Comparison of ENCODE assay signal across 22 cellular contexts in the genomic region with DNA sequence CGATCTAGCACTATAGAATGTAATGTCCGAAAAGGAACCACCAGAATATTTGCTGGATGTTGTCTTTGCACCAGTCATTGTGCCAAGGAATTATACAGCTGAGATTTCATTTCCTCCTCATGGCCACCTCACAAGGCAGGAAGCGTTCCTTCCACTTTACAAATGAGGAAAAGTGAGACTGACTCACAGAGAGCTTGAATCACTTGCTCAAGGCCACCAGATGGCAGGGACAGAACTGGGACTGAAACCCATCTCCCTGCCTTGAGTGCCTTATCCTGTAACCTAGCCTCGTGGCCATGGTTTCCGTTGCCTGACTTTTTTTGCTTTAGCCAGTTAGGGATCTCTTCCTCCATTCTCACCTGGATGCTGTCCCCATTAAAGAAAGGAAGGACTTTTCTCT. TPM values are rescaled to one million over a fixed set of nuclear protein-coding genes. Genes with fewer than 3 reads are reported as not detected.
A peak's percentile ranks its signal among the peaks of the same experiment; 100 is the strongest.
DNase-seq lines count a peak whose midpoint lies in the region; ATAC-seq and TF ChIP-seq lines count a peak whose summit lies in the region.
"Had no signal": no experiment of that assay in that cellular context is flagged by ENCODE, and none has a peak within 500 bp of the region (broad histone marks: within the 10 kb centered on the region; RNA-seq: fewer than 3 reads in every experiment).

No MANE protein-coding gene starts in this region.

- no peaks in the 10 kb centered on the region for H3K4me1 Mint-ChIP-seq in activated CD8-positive, alpha-beta T cell treated with anti-CD3 and anti-CD28 coated beads, Interleukin-2, amount 10 ng/mL, durations not matched to agents 7 days and 5 days (ENCODE audit: low read depth)
- H3K4me1 Mint-ChIP-seq: activated B cell treated with CpG ODN at 0.5 μM for 24 hours; central memory CD8-positive, alpha-beta T cell had no signal

- no peaks in the 10 kb centered on the region for H3K27me3 ChIP-seq in neutrophil
- H3K27me3 ChIP-seq: BLaER1 had no signal

- H3K27me3 Mint-ChIP-seq in activated CD8-positive, alpha-beta T cell treated with anti-CD3 and anti-CD28 coated beads, Interleukin-2, amount 10 ng/mL, durations not matched to agents 7 days and 5 days (ENCODE audit: low read depth) = peaks cover 3% of the 10 kb centered on the region

- H3K36me3 Mint-ChIP-seq in activated CD8-positive, alpha-beta T cell treated with anti-CD3 and anti-CD28 coated beads, Interleukin-2, amount 10 ng/mL, durations not matched to agents 7 days and 5 days (ENCODE audit: low read depth) = no peaks in the 10 kb centered on the region
- H3K36me3 Mint-ChIP-seq: activated CD4-positive, alpha-beta memory T cell treated with anti-CD3 and anti-CD28 coated beads for 36 hours had no signal

- peaks cover 74 to 77% of the 10 kb centered on the region in 2 experiments for H3K4me1 ChIP-seq in neutrophil (ENCODE audit: control insufficient read depth in 1 of 2, insufficient read depth in 1 of 2, low read depth in 1 of 2, low read length in 1 of 2)
- H3K4me1 ChIP-seq: BLaER1, heart left ventricle had no signal

- no peak for ATAC-seq in activated CD8-positive, alpha-beta T cell treated with anti-CD3 and anti-CD28 coated beads, Interleukin-2, amount 10 ng/mL, durations not matched to agents 7 days and 5 days
- ATAC-seq in stimulated activated naive CD8-positive, alpha-beta T cell treated with anti-CD3 and anti-CD28 coated beads, Interleukin-15, Interleukin-2, amounts not matched to agents 100 U/mL and 50 U/mL, for 24 hours = no peak
- ATAC-seq: heart left ventricle; naive thymus-derived CD8-positive, alpha-beta T cell had no signal

- no peak overlapping the region for H3K4me3 Mint-ChIP-seq in activated CD8-positive, alpha-beta T cell treated with anti-CD3 and anti-CD28 coated beads, Interleukin-2, amount 10 ng/mL, durations not matched to agents 7 days and 5 days
- H3K4me3 Mint-ChIP-seq: activated B cell treated with CpG ODN at 0.5 μM for 24 hours; activated CD4-positive, alpha-beta memory T cell treated with anti-CD3 and anti-CD28 coated beads for 36 hours; activated naive CD4-positive, alpha-beta T cell treated with anti-CD3 and anti-CD28 coated beads for 36 hours; central memory CD8-positive, alpha-beta T cell; naive thymus-derived CD8-positive, alpha-beta T cell had no signal

- no peak overlapping the region for H3K27ac Mint-ChIP-seq in activated CD8-positive, alpha-beta T cell treated with anti-CD3 and anti-CD28 coated beads, Interleukin-2, amount 10 ng/mL, durations not matched to agents 7 days and 5 days
- H3K27ac Mint-ChIP-seq: activated B cell treated with CpG ODN at 0.5 μM for 24 hours; activated CD4-positive, alpha-beta memory T cell treated with anti-CD3 and anti-CD28 coated beads for 36 hours; activated naive CD4-positive, alpha-beta T cell treated with anti-CD3 and anti-CD28 coated beads for 36 hours; naive thymus-derived CD8-positive, alpha-beta T cell had no signal

- peak; percentile 19 for TF ChIP-seq CTCF in epithelial cell of proximal tubule (conservative IDR thresholded peaks at IDR 0.05; ENCODE audit: low read depth, low read length)
- TF ChIP-seq CTCF in neutrophil (IDR thresholded peaks at IDR 0.05) = no peak

- DNase-seq in DMS 273 (lab: John Stamatoyannopoulos, UW; ENCODE audit: unreplicated experiment) = peak; percentile 7
- no peak for DNase-seq in DMS 273 treated with DMSO at 0.1 percent for 48 hours (lab: John Stamatoyannopoulos, UW)
- DNase-seq in RKO (ENCODE audit: low spot score) = peak; percentile 52
- DNase-seq in epithelial cell of proximal tubule (ENCODE audit: low read depth) = no peak
- DNase-seq in nucleus accumbens (lab: John Stamatoyannopoulos, UW) = no peak
- DNase-seq in activated CD8-positive, alpha-beta T cell treated with anti-CD3 and anti-CD28 coated beads, Interleukin-2, amount 10 ng/mL, durations not matched to agents 7 days and 5 days = no peak
- no peak for DNase-seq in stimulated activated naive CD8-positive, alpha-beta T cell treated with anti-CD3 and anti-CD28 coated beads, Interleukin-15, Interleukin-2, amounts not matched to agents 100 U/mL and 50 U/mL, for 24 hours
- DNase-seq: activated B cell treated with CpG ODN at 0.5 μM for 24 hours; activated CD4-positive, alpha-beta memory T cell treated with anti-CD3 and anti-CD28 coated beads for 36 hours; activated naive CD4-positive, alpha-beta T cell treated with anti-CD3 and anti-CD28 coated beads for 36 hours; aorta; heart left ventricle; KG1; naive thymus-derived CD8-positive, alpha-beta T cell; NCI-H1417; NCI-H524 treated with DMSO at 0.1 percent for 48 hours; stimulated activated CD4-positive, alpha-beta T cell treated with anti-CD3 and anti-CD28 coated beads, Interleukin-4, amount 100 ng/mL, for 24 hours had no signal

- H3K4me3 ChIP-seq in epithelial cell of proximal tubule (ENCODE audit: low read depth, low read length) (no peak overlapping the region), neutrophil (ENCODE audit: low read depth in 1 of 2, low read length in 1 of 2) (no peak overlapping the region)
- H3K4me3 ChIP-seq: BLaER1, heart left ventricle, smooth muscle cell had no signal

- no peaks in the 10 kb centered on the region for H3K9me3 ChIP-seq in neutrophil
- H3K9me3 ChIP-seq: BLaER1 had no signal

- peak overlapping the region; percentile 65 for H3K27ac ChIP-seq in neutrophil
- H3K27ac ChIP-seq: 22Rv1, BLaER1, heart left ventricle had no signal

- POLR2A ChIA-PET in activated CD8-positive, alpha-beta T cell treated with anti-CD3 and anti-CD28 coated beads, Interleukin-2, amount 10 ng/mL, durations not matched to agents 7 days and 5 days (lab: Charles Lee) = no interaction called here

- no peaks in the 10 kb centered on the region for H3K9me3 Mint-ChIP-seq in activated CD8-positive, alpha-beta T cell treated with anti-CD3 and anti-CD28 coated beads, Interleukin-2, amount 10 ng/mL, durations not matched to agents 7 days and 5 days (ENCODE audit: insufficient read depth)
- H3K9me3 Mint-ChIP-seq: activated B cell treated with CpG ODN at 0.5 μM for 24 hours had no signal

- no peaks in the 10 kb centered on the region for H3K36me3 ChIP-seq in neutrophil
- H3K36me3 ChIP-seq: BLaER1, heart left ventricle had no signal

- CTCF ChIA-PET in activated CD8-positive, alpha-beta T cell treated with anti-CD3 and anti-CD28 coated beads, Interleukin-2, amount 10 ng/mL, durations not matched to agents 7 days and 5 days (lab: Charles Lee) = no interaction called here

RNA-seq across cellular contexts. Expression of gene PDZD8, which starts 44.7 kb away (rescaled TPM):
- total RNA-seq in epithelial cell of proximal tubule = 23.6 and 23.9 TPM in 2 replicates
- 10 to 100 TPM; 11.2 to 12.5 TPM for total RNA-seq in activated CD8-positive, alpha-beta T cell treated with anti-CD3 and anti-CD28 coated beads, Interleukin-2, amount 10 ng/mL, durations not matched to agents 7 days and 5 days

Comparison
In these comparisons a context has a peak if more than half of its experiments do, and no peak if none do; other contexts are left out.
1. DNase-seq: peak in DMS 273 (single experiment) and RKO (single experiment); none in DMS 273 treated with DMSO at 0.1 percent for 48 hours (single experiment), epithelial cell of proximal tubule (single experiment), nucleus accumbens (0 of 56), activated CD8-positive, alpha-beta T cell treated with anti-CD3 and anti-CD28 coated beads, Interleukin-2, amount 10 ng/mL, durations not matched to agents 7 days and 5 days (single experiment) and stimulated activated naive CD8-positive, alpha-beta T cell treated with anti-CD3 and anti-CD28 coated beads, Interleukin-15, Interleukin-2, amounts not matched to agents 100 U/mL and 50 U/mL, for 24 hours (single experiment).